In genomic region chr4:141912831-141913230, GRCh38 we compare ENCODE assay signal across 1 cellular context.
TF ChIP-seq lines count a peak whose summit lies in the region.

No MANE protein-coding gene starts in this region.

TF ChIP-seq in K562, 482 proteins besides CTCF, POLR2A, EP300 and RAD21 (continued from another document):
- TF ChIP-seq, protein P1, sequence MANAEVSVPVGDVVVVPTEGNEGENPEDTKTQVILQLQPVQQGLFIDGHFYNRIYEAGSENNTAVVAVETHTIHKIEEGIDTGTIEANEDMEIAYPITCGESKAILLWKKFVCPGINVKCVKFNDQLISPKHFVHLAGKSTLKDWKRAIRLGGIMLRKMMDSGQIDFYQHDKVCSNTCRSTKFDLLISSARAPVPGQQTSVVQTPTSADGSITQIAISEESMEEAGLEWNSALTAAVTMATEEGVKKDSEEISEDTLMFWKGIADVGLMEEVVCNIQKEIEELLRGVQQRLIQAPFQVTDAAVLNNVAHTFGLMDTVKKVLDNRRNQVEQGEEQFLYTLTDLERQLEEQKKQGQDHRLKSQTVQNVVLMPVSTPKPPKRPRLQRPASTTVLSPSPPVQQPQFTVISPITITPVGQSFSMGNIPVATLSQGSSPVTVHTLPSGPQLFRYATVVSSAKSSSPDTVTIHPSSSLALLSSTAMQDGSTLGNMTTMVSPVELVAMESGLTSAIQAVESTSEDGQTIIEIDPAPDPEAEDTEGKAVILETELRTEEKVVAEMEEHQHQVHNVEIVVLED (CRISPR knock-in tag; IDR thresholded peaks at IDR 0.05), result no peak
- TF ChIP-seq STAG1 (CRISPR knock-in tag; IDR thresholded peaks at IDR 0.05; ENCODE audit: borderline replicate concordance) (no peak), FOSL1 (tag; conservative IDR thresholded peaks at IDR 0.05) (peak; percentile 63), RCOR1 (IDR thresholded peaks at IDR 0.05; ENCODE audit: borderline replicate concordance in 1 of 2, low read depth in 2 of 2, low read length in 2 of 2) (peak in 1 of 2 experiments; percentile 59; a peak in 1 of 4 replicates), CCNT2 (IDR thresholded peaks at IDR 0.05; ENCODE audit: borderline replicate concordance, extremely low read depth, insufficient read length, low read depth, low read length) (peak; percentile 81), POLR2AphosphoS5 (IDR thresholded peaks at IDR 0.05; ENCODE audit: control insufficient read depth, insufficient read depth, low read depth, low read length) (peak; percentile 85), ZEB2 (IDR thresholded peaks at IDR 0.05) (peak; percentile 68; the same call in 1 of the 2 replicates), ARID3A (IDR thresholded peaks at IDR 0.05; ENCODE audit: borderline replicate concordance, low read depth, low read length) (peak; percentile 82; the same call in 1 of the 2 replicates), MBD2 (IDR thresholded peaks at IDR 0.05; ENCODE audit: borderline replicate concordance, low read depth) (0 out of 2 replicates have a peak, but pooled peaks have one; percentile 25), BHLHE40 (IDR thresholded peaks at IDR 0.05; ENCODE audit: low read length) (peak; percentile 27; the same call in 1 of the 2 replicates), BDP1 (IDR thresholded peaks at IDR 0.05; ENCODE audit: insufficient read depth, insufficient read length) (no peak), RUNX1 (IDR thresholded peaks at IDR 0.05; ENCODE audit: low read depth) (no peak), ILF3 (IDR thresholded peaks at IDR 0.05; ENCODE audit: borderline replicate concordance) (0 out of 2 replicates have a peak, but pooled peaks have one; percentile 56), ZNF184 (CRISPR knock-in tag; IDR thresholded peaks at IDR 0.05) (no peak), NFE2 (IDR thresholded peaks at IDR 0.05; ENCODE audit: low read depth) (0 out of 2 replicates have a peak, but pooled peaks have one; percentile 25), KDM1A (IDR thresholded peaks at IDR 0.05) (peak in 1 of 2 experiments; percentile 64; a peak in 2 of 4 replicates), CBFA2T3 (IDR thresholded peaks at IDR 0.05) (peak; percentile 94), ZNF586 (CRISPR knock-in tag; conservative IDR thresholded peaks at IDR 0.05) (no peak), SOX6 (IDR thresholded peaks at IDR 0.05) (peak; percentile 95), HDAC1 (IDR thresholded peaks at IDR 0.05) (0 out of 4 replicates have a peak, but pooled peaks of 1 of the 2 experiments have one; percentile 9), EWSR1 (IDR thresholded peaks at IDR 0.05; ENCODE audit: borderline replicate concordance, low read depth, partially characterized antibody) (no peak), FOXA1 (IDR thresholded peaks at IDR 0.05; ENCODE audit: borderline replicate concordance) (no peak), TBL1XR1 (IDR thresholded peaks at IDR 0.05; ENCODE audit: low read length in 2 of 2) (peak in 1 of 2 experiments; percentile 58; a peak in 1 of 4 replicates), CBX3 (IDR thresholded peaks at IDR 0.05; ENCODE audit: borderline replicate concordance in 1 of 2, low read length in 2 of 2) (0 out of 3 replicates have a peak, but pooled peaks of 1 of the 2 experiments have one; percentile 42), SMARCC2 (IDR thresholded peaks at IDR 0.05; ENCODE audit: low read depth) (peak; percentile 88), TEAD4 (IDR thresholded peaks at IDR 0.05; ENCODE audit: low read length) (peak; percentile 95), TEAD4 (CRISPR knock-in tag; IDR thresholded peaks at IDR 0.05; ENCODE audit: borderline replicate concordance) (no peak), NCOA2 (IDR thresholded peaks at IDR 0.05; ENCODE audit: partially characterized antibody in 2 of 2) (peak in 1 of 2 experiments; percentile 72), SIRT6 (IDR thresholded peaks at IDR 0.05; ENCODE audit: low read depth, low read length) (no peak), TAL1 (IDR thresholded peaks at IDR 0.05) (peak; percentile 93), GATA2 (CRISPR knock-in tag; IDR thresholded peaks at IDR 0.05) (0 out of 2 replicates have a peak, but pooled peaks have one; percentile 24), POLR3A (IDR thresholded peaks at IDR 0.05; ENCODE audit: borderline replicate concordance, extremely low read depth, insufficient read depth, insufficient read length) (no peak), GTF3C2 (IDR thresholded peaks at IDR 0.05; ENCODE audit: borderline replicate concordance, extremely low read depth, insufficient read length) (no peak), NFIX (CRISPR knock-in tag; IDR thresholded peaks at IDR 0.05; ENCODE audit: low read depth) (peak; percentile 85)
